Comparison of ENCODE assay signal across 27 cellular contexts in genomic region chr11:65972116-65972515, GRCh38. TPM values are rescaled to one million over a fixed set of nuclear protein-coding genes. Genes with fewer than 3 reads are reported as not detected.
"Had no signal": no experiment of that assay in that cellular context is flagged by ENCODE, and none has a peak within 500 bp of the region (broad histone marks: within the 10 kb centered on the region; RNA-seq: fewer than 3 reads in every experiment).

No MANE protein-coding gene starts in this region.

- H3K4me1 ChIP-seq: esophagus muscularis mucosa, left ventricle myocardium inferior, right atrium auricular region, sigmoid colon, vagina had no signal

- H3K9me3 Mint-ChIP-seq: memory B cell; mesothelial cell of epicardium; nephron; stimulated activated naive B cell treated with anti-CD40 and anti-IgM and Interleukin-4, amounts not matched to agents 10 μg/mL and 1 μg/mL and 100 μg/mL, for 72 hours; stimulated activated naive CD8-positive, alpha-beta T cell treated with anti-CD3 and anti-CD28 coated beads, Interleukin-15, amount 100 ng/mL, for 72 hours had no signal

- H3K9me3 ChIP-seq: esophagus muscularis mucosa, left ventricle myocardium inferior, lower lobe of right lung, right atrium auricular region, sigmoid colon, testis, tibial nerve, upper lobe of right lung, vagina had no signal

- H3K4me3 ChIP-seq: esophagus muscularis mucosa, left ventricle myocardium inferior, lower lobe of right lung, right atrium auricular region, sigmoid colon, skin epidermis, testis, tibial nerve, upper lobe of right lung, vagina had no signal

- H3K4me3 Mint-ChIP-seq: memory B cell; mesothelial cell of epicardium; nephron; stimulated activated naive CD8-positive, alpha-beta T cell treated with anti-CD3 and anti-CD28 coated beads, Interleukin-15, amount 100 ng/mL, for 72 hours had no signal

- H3K27me3 Mint-ChIP-seq: memory B cell; stimulated activated naive B cell treated with anti-CD40 and anti-IgM and Interleukin-4, amounts not matched to agents 10 μg/mL and 1 μg/mL and 100 μg/mL, for 72 hours; stimulated activated naive CD8-positive, alpha-beta T cell treated with anti-CD3 and anti-CD28 coated beads, Interleukin-15, amount 100 ng/mL, for 72 hours had no signal

- H3K27me3 ChIP-seq: esophagus muscularis mucosa, right atrium auricular region, sigmoid colon, testis, tibial nerve, upper lobe of right lung, vagina had no signal

- DNase-seq: effector memory CD4-positive, alpha-beta T cell; kidney; left cardiac atrium; left ventricle myocardium inferior; lower lobe of right lung; sigmoid colon; stimulated activated CD4-positive, alpha-beta T cell treated with anti-CD3 and anti-CD28 coated beads, Interleukin-2, amount 100 ng/mL, for 24 hours; stimulated activated CD4-positive, alpha-beta T cell treated with anti-CD3 and anti-CD28 coated beads, Interleukin-4, amount 100 ng/mL, for 4 hours; stimulated activated naive B cell treated with anti-CD40 and anti-IgM and Interleukin-4, amounts not matched to agents 10 μg/mL and 1 μg/mL and 100 μg/mL, for 72 hours; stimulated activated naive CD8-positive, alpha-beta T cell treated with anti-CD3 and anti-CD28 coated beads, Interleukin-15, amount 100 ng/mL, for 72 hours; testis; upper lobe of right lung had no signal

- H3K4me1 Mint-ChIP-seq: mesothelial cell of epicardium had no signal

- H3K27ac Mint-ChIP-seq: mesothelial cell of epicardium; stimulated activated naive CD8-positive, alpha-beta T cell treated with anti-CD3 and anti-CD28 coated beads, Interleukin-15, amount 100 ng/mL, for 72 hours had no signal

- ATAC-seq: left cardiac atrium; lower lobe of right lung; stimulated activated naive B cell treated with anti-CD40 and anti-IgM and Interleukin-4, amounts not matched to agents 10 μg/mL and 1 μg/mL and 100 μg/mL, for 72 hours; stimulated activated naive CD8-positive, alpha-beta T cell treated with anti-CD3 and anti-CD28 coated beads, Interleukin-15, amount 100 ng/mL, for 72 hours; upper lobe of right lung had no signal

- H3K27ac ChIP-seq: epithelial cell of prostate, esophagus muscularis mucosa, left ventricle myocardium inferior, lower lobe of right lung, right atrium auricular region, sigmoid colon, skin epidermis, testis, tibial nerve, upper lobe of right lung, vagina had no signal

RNA-seq across cellular contexts. Expression of gene TSGA10IP, which starts 26.8 kb away (rescaled TPM):
- total RNA-seq: esophagus muscularis mucosa, fibroblast of villous mesenchyme, kidney, left cardiac atrium, left ventricle myocardium inferior, lower lobe of right lung, mesothelial cell of epicardium, mucosa of gallbladder, myocyte, osteocyte, posterior vena cava, right atrium auricular region, subcutaneous adipose tissue, tibial nerve, upper lobe of right lung, vagina had no signal
- polyA plus RNA-seq: sigmoid colon had no signal

RNA-seq across cellular contexts. Expression of gene CST6, which starts 39.7 kb away (rescaled TPM):
- total RNA-seq: esophagus muscularis mucosa, left ventricle myocardium inferior, myocyte, osteocyte, sigmoid colon, subcutaneous adipose tissue had no signal
